Comparison of ENCODE assay signal across 1 cellular context in genomic region chr7:138978541-138979184, GRCh38.
TF ChIP-seq lines count a peak whose summit lies in the region.

No MANE protein-coding gene starts in this region.

TF ChIP-seq in GM23338, 12 proteins besides CTCF, POLR2A, EP300 and RAD21:
- TF ChIP-seq ZNF462 (CRISPR knock-in tag; IDR thresholded peaks at IDR 0.05) (no peak), ETS1 (IDR thresholded peaks at IDR 0.05) (no peak)
